ENCODE assay signal across 29 cellular contexts in genomic region chr15:82660378-82660777, GRCh38. TPM values are rescaled to one million over a fixed set of nuclear protein-coding genes. Genes with fewer than 3 reads are reported as not detected.
"Had no signal": no experiment of that assay in that cellular context is flagged by ENCODE, and none has a peak within 500 bp of the region (broad histone marks: within the 10 kb centered on the region; RNA-seq: fewer than 3 reads in every experiment).

No MANE protein-coding gene starts in this region.

- H3K4me1 Mint-ChIP-seq: activated CD4-positive, alpha-beta memory T cell treated with anti-CD3 and anti-CD28 coated beads, Interleukin-2, amount 10 ng/mL, durations not matched to agents 7 days and 5 days; activated CD4-positive, alpha-beta T cell treated with anti-CD3 and anti-CD28 coated beads for 36 hours; activated CD4-positive, alpha-beta T cell treated with anti-CD3 and anti-CD28 coated beads, Interleukin-2, amount 10 ng/mL, durations not matched to agents 24 days and 14 days; activated naive CD4-positive, alpha-beta T cell treated with anti-CD3 and anti-CD28 coated beads, Interleukin-2, amount 10 ng/mL, durations not matched to agents 7 days and 5 days; activated naive CD8-positive, alpha-beta T cell treated with anti-CD3 and anti-CD28 coated beads, Interleukin-2, amount 10 ng/mL, durations not matched to agents 7 days and 5 days had no signal

- H3K27me3 Mint-ChIP-seq: activated CD4-positive, alpha-beta T cell treated with anti-CD3 and anti-CD28 coated beads, Interleukin-2, amount 10 ng/mL, durations not matched to agents 24 days and 14 days had no signal

- ATAC-seq: activated CD4-positive, alpha-beta T cell treated with anti-CD3 and anti-CD28 coated beads for 36 hours; activated naive CD4-positive, alpha-beta T cell treated with anti-CD3 and anti-CD28 coated beads, Interleukin-2, amount 50 U/mL, for 72 hours; activated T-cell treated with anti-CD3 and anti-CD28 coated beads, Interleukin-2, amount 50 U/mL, for 72 hours; body of pancreas; effector memory CD8-positive, alpha-beta T cell; gastroesophageal sphincter had no signal

- H3K9me3 Mint-ChIP-seq: activated CD4-positive, alpha-beta memory T cell treated with anti-CD3 and anti-CD28 coated beads, Interleukin-2, amount 10 ng/mL, durations not matched to agents 7 days and 5 days; activated CD4-positive, alpha-beta T cell treated with anti-CD3 and anti-CD28 coated beads, Interleukin-2, amount 10 ng/mL, durations not matched to agents 24 days and 14 days; activated naive CD4-positive, alpha-beta T cell treated with anti-CD3 and anti-CD28 coated beads, Interleukin-2, amount 10 ng/mL, durations not matched to agents 7 days and 5 days; activated naive CD4-positive, alpha-beta T cell treated with anti-CD3 and anti-CD28 coated beads, Interleukin-2, amount 50 U/mL, for 72 hours; activated naive CD8-positive, alpha-beta T cell treated with anti-CD3 and anti-CD28 coated beads, Interleukin-2, amount 10 ng/mL, durations not matched to agents 7 days and 5 days; activated T-cell treated with anti-CD3 and anti-CD28 coated beads, Interleukin-2, amount 50 U/mL, for 24 hours; activated T-cell treated with anti-CD3 and anti-CD28 coated beads, Interleukin-2, amount 50 U/mL, for 72 hours; effector memory CD8-positive, alpha-beta T cell had no signal

- H3K4me3 Mint-ChIP-seq: activated CD4-positive, alpha-beta memory T cell treated with anti-CD3 and anti-CD28 coated beads, Interleukin-2, amount 10 ng/mL, durations not matched to agents 7 days and 5 days; activated CD4-positive, alpha-beta T cell treated with anti-CD3 and anti-CD28 coated beads for 36 hours; activated CD4-positive, alpha-beta T cell treated with anti-CD3 and anti-CD28 coated beads, Interleukin-2, amount 10 ng/mL, durations not matched to agents 24 days and 14 days; activated naive CD4-positive, alpha-beta T cell treated with anti-CD3 and anti-CD28 coated beads, Interleukin-2, amount 10 ng/mL, durations not matched to agents 7 days and 5 days; activated naive CD8-positive, alpha-beta T cell treated with anti-CD3 and anti-CD28 coated beads, Interleukin-2, amount 10 ng/mL, durations not matched to agents 7 days and 5 days; activated T-cell treated with anti-CD3 and anti-CD28 coated beads, Interleukin-2, amount 50 U/mL, for 24 hours; activated T-cell treated with anti-CD3 and anti-CD28 coated beads, Interleukin-2, amount 50 U/mL, for 72 hours; effector memory CD8-positive, alpha-beta T cell had no signal

- H3K36me3 Mint-ChIP-seq: activated naive CD4-positive, alpha-beta T cell treated with anti-CD3 and anti-CD28 coated beads, Interleukin-2, amount 10 ng/mL, durations not matched to agents 7 days and 5 days; activated naive CD4-positive, alpha-beta T cell treated with anti-CD3 and anti-CD28 coated beads, Interleukin-2, amount 50 U/mL, for 72 hours; activated naive CD8-positive, alpha-beta T cell treated with anti-CD3 and anti-CD28 coated beads, Interleukin-2, amount 10 ng/mL, durations not matched to agents 7 days and 5 days had no signal

- H3K27ac ChIP-seq: body of pancreas, colonic mucosa, epithelial cell of prostate, esophagus squamous epithelium, gastroesophageal sphincter had no signal

- H3K27ac Mint-ChIP-seq: activated CD4-positive, alpha-beta memory T cell treated with anti-CD3 and anti-CD28 coated beads, Interleukin-2, amount 10 ng/mL, durations not matched to agents 7 days and 5 days; activated CD4-positive, alpha-beta T cell treated with anti-CD3 and anti-CD28 coated beads for 36 hours; activated CD4-positive, alpha-beta T cell treated with anti-CD3 and anti-CD28 coated beads, Interleukin-2, amount 10 ng/mL, durations not matched to agents 24 days and 14 days; activated naive CD4-positive, alpha-beta T cell treated with anti-CD3 and anti-CD28 coated beads, Interleukin-2, amount 10 ng/mL, durations not matched to agents 7 days and 5 days; activated naive CD4-positive, alpha-beta T cell treated with anti-CD3 and anti-CD28 coated beads, Interleukin-2, amount 50 U/mL, for 72 hours; activated naive CD8-positive, alpha-beta T cell treated with anti-CD3 and anti-CD28 coated beads, Interleukin-2, amount 10 ng/mL, durations not matched to agents 7 days and 5 days; activated T-cell treated with anti-CD3 and anti-CD28 coated beads, Interleukin-2, amount 50 U/mL, for 24 hours; activated T-cell treated with anti-CD3 and anti-CD28 coated beads, Interleukin-2, amount 50 U/mL, for 72 hours; effector memory CD8-positive, alpha-beta T cell had no signal

- DNase-seq: activated CD4-positive, alpha-beta memory T cell treated with anti-CD3 and anti-CD28 coated beads, Interleukin-2, amount 10 ng/mL, durations not matched to agents 7 days and 5 days; activated CD4-positive, alpha-beta T cell treated with anti-CD3 and anti-CD28 coated beads for 36 hours; activated CD4-positive, alpha-beta T cell treated with anti-CD3 and anti-CD28 coated beads, Interleukin-2, amount 10 ng/mL, durations not matched to agents 24 days and 14 days; activated CD4-positive, CD25-positive, alpha-beta regulatory T cell; activated CD4-positive, CD25-positive, alpha-beta regulatory T cell treated with anti-CD3 and anti-CD28 coated beads, Interleukin-2, amount 50 U/mL, for 72 hours; activated CD8-positive, alpha-beta memory T cell treated with anti-CD3 and anti-CD28 coated beads, Interleukin-2, amount 50 U/mL, for 48 hours; activated gamma-delta T cell; activated naive CD4-positive, alpha-beta T cell; activated naive CD4-positive, alpha-beta T cell treated with anti-CD3 and anti-CD28 coated beads, Interleukin-2, amount 10 ng/mL, durations not matched to agents 7 days and 5 days; activated naive CD8-positive, alpha-beta T cell treated with anti-CD3 and anti-CD28 coated beads, Interleukin-2, amount 10 ng/mL, durations not matched to agents 7 days and 5 days; activated T-cell treated with anti-CD3 and anti-CD28 coated beads for 4 hours; activated T-cell treated with anti-CD3 and anti-CD28 coated beads, Interleukin-2, amount 50 U/mL, for 24 hours; activated T-cell treated with anti-CD3 and anti-CD28 coated beads, Interleukin-2, amount 50 U/mL, for 72 hours; amniotic stem cell; aorta; body of pancreas; caudate nucleus; colonic mucosa; effector CD4-positive, alpha-beta T cell; effector memory CD8-positive, alpha-beta T cell; esophagus squamous epithelium; foreskin melanocyte; T-helper 2 cell had no signal

RNA-seq across cellular contexts. Expression of gene CPEB1, which starts 13.2 kb away (rescaled TPM):
- total RNA-seq: activated CD4-positive, alpha-beta memory T cell treated with anti-CD3 and anti-CD28 coated beads, Interleukin-2, amount 10 ng/mL, durations not matched to agents 7 days and 5 days; activated CD4-positive, alpha-beta T cell treated with anti-CD3 and anti-CD28 coated beads, Interleukin-2, amount 10 ng/mL, durations not matched to agents 24 days and 14 days; activated naive CD4-positive, alpha-beta T cell treated with anti-CD3 and anti-CD28 coated beads, Interleukin-2, amount 50 U/mL, for 72 hours; endothelial cell of umbilical vein; glomerular endothelial cell; T-helper 1 cell treated with Interleukin-12 subunit alpha and Interleukin-12 subunit beta and Interleukin-4 antibody, amounts not matched to agents 30 ng/mL and 1 ng/mL, for 36 hours had no signal

RNA-seq across cellular contexts. Expression of gene AP3B2, which starts 49.3 kb away (rescaled TPM):
- total RNA-seq: activated CD4-positive, alpha-beta memory T cell treated with anti-CD3 and anti-CD28 coated beads, Interleukin-2, amount 10 ng/mL, durations not matched to agents 7 days and 5 days; activated CD4-positive, alpha-beta T cell treated with anti-CD3 and anti-CD28 coated beads, Interleukin-2, amount 10 ng/mL, durations not matched to agents 24 days and 14 days; endothelial cell of umbilical vein; glomerular endothelial cell; T-helper 1 cell treated with Interleukin-12 subunit alpha and Interleukin-12 subunit beta and Interleukin-4 antibody, amounts not matched to agents 30 ng/mL and 1 ng/mL, for 36 hours had no signal
